20 cellular contexts compared by ENCODE assay signal in the genomic region with DNA sequence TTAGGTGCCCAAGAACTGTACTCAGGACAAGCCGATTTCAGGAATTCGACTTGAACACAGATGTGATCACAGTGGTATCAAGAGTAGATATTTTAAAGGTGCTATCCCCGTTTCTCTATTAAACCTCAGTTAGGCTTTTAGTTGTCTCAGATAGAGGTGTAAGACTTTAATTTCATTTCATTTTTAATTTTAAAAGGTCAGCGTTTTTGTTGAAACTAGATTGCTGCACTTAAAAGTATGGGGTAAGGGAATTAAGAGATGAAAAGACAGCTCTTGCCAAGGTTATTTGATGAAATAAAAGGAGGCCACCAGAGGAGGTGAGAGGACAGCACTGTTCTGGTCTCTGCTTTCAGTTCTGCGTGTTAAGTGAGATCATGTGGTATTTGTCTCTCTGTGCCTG.
"Had no signal": no experiment of that assay in that cellular context is flagged by ENCODE, and none has a peak within 500 bp of the region (broad histone marks: within the 10 kb centered on the region; RNA-seq: fewer than 3 reads in every experiment).

No MANE protein-coding gene starts in this region.

- H3K9me3 ChIP-seq: left ventricle myocardium inferior, sigmoid colon had no signal

- H3K9me3 Mint-ChIP-seq: dendritic cell treated with granulocyte-macrophage colony-stimulating factor and Interleukin-4, amounts not matched to agents 40 ng/mL and 50 ng/mL, for 4 days; naive B cell; nephron progenitor cell; type B pancreatic cell had no signal

- H3K27me3 Mint-ChIP-seq: dendritic cell treated with granulocyte-macrophage colony-stimulating factor and Interleukin-4, amounts not matched to agents 40 ng/mL and 50 ng/mL, for 4 days; stimulated activated naive CD8-positive, alpha-beta T cell treated with anti-CD3 and anti-CD28 coated beads, Interleukin-15, amount 100 ng/mL, for 72 hours; type B pancreatic cell had no signal

- H3K36me3 Mint-ChIP-seq: naive B cell; stimulated activated naive B cell treated with anti-CD40 and anti-IgM and Interleukin-4, amounts not matched to agents 10 μg/mL and 1 μg/mL and 100 μg/mL, for 72 hours had no signal

- H2AFZ ChIP-seq: hepatocyte, parathyroid adenoma had no signal

- H3K27me3 ChIP-seq: foreskin keratinocyte, hepatocyte, sigmoid colon had no signal

- H3K4me1 ChIP-seq: foreskin keratinocyte, parathyroid adenoma had no signal

- H3K4me3 Mint-ChIP-seq: dendritic cell treated with granulocyte-macrophage colony-stimulating factor and Interleukin-4, amounts not matched to agents 40 ng/mL and 50 ng/mL, for 4 days; naive B cell; nephron progenitor cell; stimulated activated naive B cell treated with anti-CD40 and anti-IgM and Interleukin-4, amounts not matched to agents 10 μg/mL and 1 μg/mL and 100 μg/mL, for 72 hours; stimulated activated naive CD8-positive, alpha-beta T cell treated with anti-CD3 and anti-CD28 coated beads, Interleukin-15, amount 100 ng/mL, for 72 hours; type B pancreatic cell had no signal

- H3K27ac ChIP-seq: hepatocyte, left ventricle myocardium inferior, parathyroid adenoma, sigmoid colon had no signal

- H3K27ac Mint-ChIP-seq: dendritic cell treated with granulocyte-macrophage colony-stimulating factor and Interleukin-4, amounts not matched to agents 40 ng/mL and 50 ng/mL, for 4 days; stimulated activated naive B cell treated with anti-CD40 and anti-IgM and Interleukin-4, amounts not matched to agents 10 μg/mL and 1 μg/mL and 100 μg/mL, for 72 hours; stimulated activated naive CD8-positive, alpha-beta T cell treated with anti-CD3 and anti-CD28 coated beads, Interleukin-15, amount 100 ng/mL, for 72 hours; type B pancreatic cell had no signal

- H3K4me3 ChIP-seq: hepatocyte, left ventricle myocardium inferior, lung, sigmoid colon, skin epidermis had no signal

- DNase-seq: foreskin keratinocyte; kidney; left cardiac atrium; left ventricle myocardium inferior; mesenchymal stem cell; midbrain; naive B cell; nephron progenitor cell; sigmoid colon; stimulated activated CD4-positive, alpha-beta T cell treated with anti-CD3 and anti-CD28 coated beads, Interleukin-2, amount 100 ng/mL, for 24 hours; stimulated activated CD4-positive, alpha-beta T cell treated with anti-CD3 and anti-CD28 coated beads, Interleukin-4, amount 100 ng/mL, for 4 hours; stimulated activated naive B cell treated with anti-CD40 and anti-IgM and Interleukin-4, amounts not matched to agents 10 μg/mL and 1 μg/mL and 100 μg/mL, for 72 hours; stimulated activated naive CD8-positive, alpha-beta T cell treated with anti-CD3 and anti-CD28 coated beads, Interleukin-15, amount 100 ng/mL, for 72 hours; substantia nigra had no signal

- H3K9ac ChIP-seq: parathyroid adenoma had no signal

- H3K36me3 ChIP-seq: left ventricle myocardium inferior, sigmoid colon had no signal

- ATAC-seq: stimulated activated naive B cell treated with anti-CD40 and anti-IgM and Interleukin-4, amounts not matched to agents 10 μg/mL and 1 μg/mL and 100 μg/mL, for 72 hours; stimulated activated naive CD8-positive, alpha-beta T cell treated with anti-CD3 and anti-CD28 coated beads, Interleukin-15, amount 100 ng/mL, for 72 hours had no signal

- H3K4me2 ChIP-seq: hepatocyte had no signal
